14 cellular contexts compared by ENCODE assay signal in the genomic region with DNA sequence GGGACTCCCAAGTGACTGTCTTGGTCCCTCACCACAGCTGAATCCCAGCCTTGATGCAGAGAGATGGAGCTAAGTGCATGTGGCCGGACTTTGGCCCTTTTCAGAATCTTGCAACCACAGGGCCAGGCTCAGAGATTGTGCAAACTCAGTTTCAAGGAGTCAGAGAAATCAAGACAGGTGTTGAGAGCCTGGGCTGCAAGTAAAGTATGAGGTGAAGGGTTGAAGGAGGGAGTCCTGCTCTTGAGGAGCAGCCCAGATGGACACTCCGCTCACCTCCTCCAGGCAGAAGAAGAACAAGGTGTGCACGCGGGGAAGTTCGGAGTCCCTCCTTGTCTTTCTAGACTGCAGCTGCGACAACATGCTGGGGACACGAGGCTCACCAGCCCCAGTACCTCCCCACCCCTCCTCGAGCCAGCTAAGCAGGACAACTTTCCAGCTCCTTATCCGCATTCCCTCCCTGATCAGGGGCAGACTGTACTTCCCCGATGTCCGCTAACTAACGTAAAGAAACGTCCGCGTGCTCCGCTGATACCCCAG. TPM values are rescaled to one million over a fixed set of nuclear protein-coding genes. Genes with fewer than 3 reads are reported as not detected.
DNase-seq lines count a peak whose midpoint lies in the region; ATAC-seq, FAIRE-seq and TF ChIP-seq lines count a peak whose summit lies in the region.
"Had no signal": no experiment of that assay in that cellular context is flagged by ENCODE, and none has a peak within 500 bp of the region (broad histone marks: within the 10 kb centered on the region; RNA-seq: fewer than 3 reads in every experiment).

No MANE protein-coding gene starts in this region.

- TF ChIP-seq CTCF in heart right ventricle (IDR thresholded peaks at IDR 0.05) (no peak), glutamatergic neuron (IDR thresholded peaks at IDR 0.05; ENCODE audit: partially characterized antibody, unreplicated experiment) (no peak), omental fat pad (IDR thresholded peaks at IDR 0.05) (no peak)

- no peak for DNase-seq in heart right ventricle
- no peak for DNase-seq in Right ventricle myocardium inferior (ENCODE audit: missing footprints)
- DNase-seq in glutamatergic neuron: no peak
- no peak for DNase-seq in omental fat pad (ENCODE audit: low spot score)
- no peak for DNase-seq in frontal cortex (ENCODE audit: low spot score in 2 of 2)
- DNase-seq: NCI-H1105; stimulated activated naive B cell treated with anti-CD40 and anti-IgM and Interleukin-4, amounts not matched to agents 10 μg/mL and 1 μg/mL and 100 μg/mL, for 72 hours had no signal

- ATAC-seq in heart right ventricle (peak in 3 of 8 donors; percentile 10 to 41 (median 12)), Right ventricle myocardium inferior (no peak), omental fat pad (ENCODE audit: low FRiP score) (peak; percentile 17), HG03175 (IDR thresholded peaks at IDR 0.05; ENCODE audit: unreplicated experiment) (no peak), HG03460 (IDR thresholded peaks at IDR 0.05; ENCODE audit: unreplicated experiment) (no peak)
- ATAC-seq in activated CD4-positive, CD25-positive, alpha-beta regulatory T cell treated with anti-CD3 and anti-CD28 coated beads, Interleukin-2, amount 50 U/mL, for 24 hours: no peak
- ATAC-seq: stimulated activated naive B cell treated with anti-CD40 and anti-IgM and Interleukin-4, amounts not matched to agents 10 μg/mL and 1 μg/mL and 100 μg/mL, for 72 hours had no signal

- H3K4me3 ChIP-seq in heart right ventricle: peak overlapping the region in 9 of 10 donors; percentile 27 to 51 (median 46)

- peaks cover 0 to 58% (median 24%) of the 10 kb centered on the region in 7 donors for H3K27me3 ChIP-seq in heart right ventricle

- H3K27ac Mint-ChIP-seq in glutamatergic neuron (ENCODE audit: unreplicated experiment): no peak overlapping the region
- H3K27ac Mint-ChIP-seq: activated CD4-positive, alpha-beta memory T cell treated with anti-CD3 and anti-CD28 coated beads for 36 hours; activated naive CD4-positive, alpha-beta T cell treated with anti-CD3 and anti-CD28 coated beads, Interleukin-2, amount 50 U/mL, for 24 hours; memory B cell; stimulated activated naive B cell treated with anti-CD40 and anti-IgM and Interleukin-4, amounts not matched to agents 10 μg/mL and 1 μg/mL and 100 μg/mL, for 72 hours had no signal

- H3K4me1 Mint-ChIP-seq in glutamatergic neuron (ENCODE audit: low read depth, unreplicated experiment): peaks cover 11% of the 10 kb centered on the region

- intact Hi-C loops in heart right ventricle (cut with DNase I): no loop called here
- intact Hi-C loops in Right ventricle myocardium inferior (cut with DNase I): no loop called here

- H3K9me3 Mint-ChIP-seq in glutamatergic neuron (ENCODE audit: unreplicated experiment): peaks cover 2% of the 10 kb centered on the region
- H3K9me3 Mint-ChIP-seq: activated CD4-positive, alpha-beta memory T cell treated with anti-CD3 and anti-CD28 coated beads for 36 hours; activated naive CD4-positive, alpha-beta T cell treated with anti-CD3 and anti-CD28 coated beads, Interleukin-2, amount 50 U/mL, for 24 hours; memory B cell; stimulated activated naive B cell treated with anti-CD40 and anti-IgM and Interleukin-4, amounts not matched to agents 10 μg/mL and 1 μg/mL and 100 μg/mL, for 72 hours had no signal

- H3K9me3 ChIP-seq in heart right ventricle: no peaks in the 10 kb centered on the region

- H3K4me1 ChIP-seq in heart right ventricle: peaks cover 3 to 14% (median 8%) of the 10 kb centered on the region in 9 donors

- WGBS in heart right ventricle, 2 donors: 19 to 25% methylated on average over 16 of the region's 16 CpGs

- FAIRE-seq in frontal cortex (lab: Jason Lieb, UNC): no peak

- peaks cover 13% of the 10 kb centered on the region for H3K27me3 Mint-ChIP-seq in glutamatergic neuron (ENCODE audit: unreplicated experiment)

- H3K36me3 Mint-ChIP-seq in glutamatergic neuron (ENCODE audit: unreplicated experiment): no peaks in the 10 kb centered on the region
- H3K36me3 Mint-ChIP-seq: activated CD4-positive, alpha-beta memory T cell treated with anti-CD3 and anti-CD28 coated beads for 36 hours; activated naive CD4-positive, alpha-beta T cell treated with anti-CD3 and anti-CD28 coated beads, Interleukin-2, amount 50 U/mL, for 24 hours; memory B cell; stimulated activated naive B cell treated with anti-CD40 and anti-IgM and Interleukin-4, amounts not matched to agents 10 μg/mL and 1 μg/mL and 100 μg/mL, for 72 hours had no signal

- H3K4me3 Mint-ChIP-seq in glutamatergic neuron (ENCODE audit: unreplicated experiment): peak overlapping the region; percentile 85
- H3K4me3 Mint-ChIP-seq: activated naive CD4-positive, alpha-beta T cell treated with anti-CD3 and anti-CD28 coated beads, Interleukin-2, amount 50 U/mL, for 24 hours; memory B cell had no signal

- H3K27ac ChIP-seq in heart right ventricle: no peak overlapping the region

- no peaks in the 10 kb centered on the region for H3K36me3 ChIP-seq in heart right ventricle

RNA-seq across cellular contexts. Expression of a gene that starts 6.4 kb away (rescaled TPM):
- total RNA-seq in heart right ventricle: 10 to 100 TPM in 1 of 10 donors, 1 to 10 TPM in 9; 4.4 to 10.6 (median 5.8) TPM
- 1 to 10 TPM; 4.7 to 5.0 TPM for polyA plus RNA-seq in heart right ventricle
- 6.1 TPM for total RNA-seq in Right ventricle myocardium inferior
- 3.7 TPM for total RNA-seq in glutamatergic neuron (ENCODE audit: unreplicated experiment)
- total RNA-seq in omental fat pad: 10 to 100 TPM; 13.7 to 33.4 (median 20.0) TPM
- total RNA-seq in frontal cortex: 0.41 TPM
- total RNA-seq: A673 had no signal
